Comparison of ENCODE assay signal across 23 cellular contexts in genomic region chr10:132104471-132105301, GRCh38. TPM values are rescaled to one million over a fixed set of nuclear protein-coding genes. Genes with fewer than 3 reads are reported as not detected.
DNase-seq lines count a peak whose midpoint lies in the region; ATAC-seq and TF ChIP-seq lines count a peak whose summit lies in the region.
"Had no signal": no experiment of that assay in that cellular context is flagged by ENCODE, and none has a peak within 500 bp of the region (broad histone marks: within the 10 kb centered on the region; RNA-seq: fewer than 3 reads in every experiment).

No MANE protein-coding gene starts in this region.

- no peak for TF ChIP-seq CTCF in HEK293 (tag by site-specific recombination; IDR thresholded peaks at IDR 0.05)
- no peak for TF ChIP-seq CTCF in left lung (IDR thresholded peaks at IDR 0.05)
- no peak for TF ChIP-seq CTCF in sigmoid colon (IDR thresholded peaks at IDR 0.05)

- no peak overlapping the region for H3K4me3 Mint-ChIP-seq in activated naive CD4-positive, alpha-beta T cell treated with anti-CD3 and anti-CD28 coated beads, Interleukin-2, amount 10 ng/mL, durations not matched to agents 7 days and 5 days
- H3K4me3 Mint-ChIP-seq: activated CD4-positive, alpha-beta T cell treated with anti-CD3 and anti-CD28 coated beads for 36 hours; activated T-helper 1 cell treated with anti-CD3 and anti-CD28 coated beads, Interleukin-12 subunit alpha, Interleukin-12 subunit beta, Interleukin-2, Interleukin-4 antibody, amounts not matched to agents 30 ng/mL and 10 ng/mL and 1 ng/mL, durations not matched to agents 14 hours and 24 hours and 36 hours; B cell; GM23338; nephron had no signal

- H3K36me3 Mint-ChIP-seq in activated naive CD4-positive, alpha-beta T cell treated with anti-CD3 and anti-CD28 coated beads, Interleukin-2, amount 10 ng/mL, durations not matched to agents 7 days and 5 days: no peaks in the 10 kb centered on the region
- H3K36me3 Mint-ChIP-seq: activated naive CD4-positive, alpha-beta T cell treated with anti-CD3 and anti-CD28 coated beads, Interleukin-2, amount 50 U/mL, for 72 hours had no signal

- ATAC-seq in left lung (no peak), HG03135 (IDR thresholded peaks at IDR 0.05; ENCODE audit: unreplicated experiment) (no peak), HG03045 (IDR thresholded peaks at IDR 0.05; ENCODE audit: unreplicated experiment) (no peak)
- ATAC-seq: A549; activated CD4-positive, alpha-beta T cell treated with anti-CD3 and anti-CD28 coated beads for 36 hours; activated naive CD4-positive, alpha-beta T cell treated with anti-CD3 and anti-CD28 coated beads, Interleukin-2, amount 50 U/mL, for 72 hours; GM23338; Panc1 had no signal

- no peaks in the 10 kb centered on the region for H3K4me1 ChIP-seq in HEK293 (ENCODE audit: control insufficient read depth, insufficient read depth, low read length)
- H3K4me1 ChIP-seq in left lung: no peaks in the 10 kb centered on the region
- H3K4me1 ChIP-seq in sigmoid colon: no peaks in the 10 kb centered on the region
- H3K4me1 ChIP-seq: ascending aorta had no signal

- WGBS in sigmoid colon, 2 donors: 87 to 91% methylated on average over 27 of the region's 27 CpGs

- H3K36me3 ChIP-seq in HEK293 (ENCODE audit: control insufficient read depth in 2 of 2, insufficient read depth in 1 of 2, low read length in 2 of 2): no peaks in the 10 kb centered on the region
- no peaks in the 10 kb centered on the region for H3K36me3 ChIP-seq in left lung
- H3K36me3 ChIP-seq in sigmoid colon: no peaks in the 10 kb centered on the region
- H3K36me3 ChIP-seq: ascending aorta had no signal

- H3K9me3 ChIP-seq in HEK293 (ENCODE audit: control insufficient read depth, insufficient read depth, low read depth, low read length) (no peaks in the 10 kb centered on the region), left lung (no peaks in the 10 kb centered on the region), sigmoid colon (no peaks in the 10 kb centered on the region)
- H3K9me3 ChIP-seq: A549, ascending aorta had no signal

- H3K9me3 Mint-ChIP-seq in activated naive CD4-positive, alpha-beta T cell treated with anti-CD3 and anti-CD28 coated beads, Interleukin-2, amount 10 ng/mL, durations not matched to agents 7 days and 5 days: no peaks in the 10 kb centered on the region
- H3K9me3 Mint-ChIP-seq: activated naive CD4-positive, alpha-beta T cell treated with anti-CD3 and anti-CD28 coated beads, Interleukin-2, amount 50 U/mL, for 72 hours; activated T-helper 1 cell treated with anti-CD3 and anti-CD28 coated beads, Interleukin-12 subunit alpha, Interleukin-12 subunit beta, Interleukin-2, Interleukin-4 antibody, amounts not matched to agents 30 ng/mL and 10 ng/mL and 1 ng/mL, durations not matched to agents 14 hours and 24 hours and 36 hours; GM23338; nephron had no signal

- H3K27me3 ChIP-seq in left lung: peaks cover 0 to 28% of the 10 kb centered on the region in 2 donors
- H3K27me3 ChIP-seq in sigmoid colon: no peaks in the 10 kb centered on the region
- H3K27me3 ChIP-seq: ascending aorta had no signal

- POLR2A ChIA-PET in HEK293 (lab: Yijun Ruan, JAX): no interaction called here

- H3K4me3 ChIP-seq in HEK293 (ENCODE audit: low read depth, low read length): no peak overlapping the region
- no peak overlapping the region for H3K4me3 ChIP-seq in left lung
- no peak overlapping the region for H3K4me3 ChIP-seq in sigmoid colon
- H3K4me3 ChIP-seq: A549, ascending aorta, GM23338 had no signal

- CTCF ChIA-PET in activated naive CD4-positive, alpha-beta T cell treated with anti-CD3 and anti-CD28 coated beads, Interleukin-2, amount 10 ng/mL, durations not matched to agents 7 days and 5 days (lab: Charles Lee): no interaction called here
- CTCF ChIA-PET in HEK293 (lab: Yijun Ruan, JAX): interaction anchor here (0.6 to 0.7 kb wide), 2 partner anchors 436 to 491 kb away, joined by 3 read pairs; no protein-coding TSS in a partner anchor

- no peak overlapping the region for H3K27ac ChIP-seq in HEK293 (ENCODE audit: extremely low read depth, low read depth, low read length)
- no peak overlapping the region for H3K27ac ChIP-seq in left lung
- H3K27ac ChIP-seq in sigmoid colon: no peak overlapping the region
- H3K27ac ChIP-seq: A549, ascending aorta had no signal

- no peak for TF ChIP-seq POLR2A in sigmoid colon (IDR thresholded peaks at IDR 0.05)

- TF ChIP-seq EP300 in sigmoid colon (IDR thresholded peaks at IDR 0.05): no peak

- H3K27me3 Mint-ChIP-seq in activated naive CD4-positive, alpha-beta T cell treated with anti-CD3 and anti-CD28 coated beads, Interleukin-2, amount 10 ng/mL, durations not matched to agents 7 days and 5 days: peaks cover 3% of the 10 kb centered on the region

- H3K27ac Mint-ChIP-seq in activated naive CD4-positive, alpha-beta T cell treated with anti-CD3 and anti-CD28 coated beads, Interleukin-2, amount 10 ng/mL, durations not matched to agents 7 days and 5 days: no peak overlapping the region
- H3K27ac Mint-ChIP-seq: activated CD4-positive, alpha-beta T cell treated with anti-CD3 and anti-CD28 coated beads for 36 hours; activated naive CD4-positive, alpha-beta T cell treated with anti-CD3 and anti-CD28 coated beads, Interleukin-2, amount 50 U/mL, for 72 hours; activated T-helper 1 cell treated with anti-CD3 and anti-CD28 coated beads, Interleukin-12 subunit alpha, Interleukin-12 subunit beta, Interleukin-2, Interleukin-4 antibody, amounts not matched to agents 30 ng/mL and 10 ng/mL and 1 ng/mL, durations not matched to agents 14 hours and 24 hours and 36 hours; B cell; GM23338; nephron had no signal

- DNase-seq in activated naive CD4-positive, alpha-beta T cell treated with anti-CD3 and anti-CD28 coated beads, Interleukin-2, amount 10 ng/mL, durations not matched to agents 7 days and 5 days: peak; percentile 7
- DNase-seq in activated naive CD4-positive, alpha-beta T cell treated with Interleukin-2 at 50 U/mL for 16 hours: no peak
- DNase-seq in left lung (peak; percentile 23 to 75), sigmoid colon (peak; percentile 40)
- DNase-seq in activated effector memory CD4-positive, alpha-beta T cell treated with anti-CD3 and anti-CD28 coated beads, Interleukin-2, amount 50 U/mL, for 16 hours: no peak
- DNase-seq: activated CD4-positive, alpha-beta T cell treated with anti-CD3 and anti-CD28 coated beads for 36 hours; central memory CD4-positive, alpha-beta T cell; dermis blood vessel endothelial cell; DND-41; NCI-H1436; NK-92 treated with Interleukin-12 subunit alpha and Interleukin-12 subunit beta, amount 100 ng/mL, for 24 hours had no signal

- intact Hi-C loops in left lung (cut with DNase I): no loop called here
- intact Hi-C loops in sigmoid colon (cut with DNase I): no loop called here

- no peaks in the 10 kb centered on the region for H3K4me1 Mint-ChIP-seq in activated naive CD4-positive, alpha-beta T cell treated with anti-CD3 and anti-CD28 coated beads, Interleukin-2, amount 10 ng/mL, durations not matched to agents 7 days and 5 days
- H3K4me1 Mint-ChIP-seq: activated CD4-positive, alpha-beta T cell treated with anti-CD3 and anti-CD28 coated beads for 36 hours; B cell; GM23338 had no signal

TF ChIP-seq in HEK293, 187 proteins besides CTCF, POLR2A, EP300 and RAD21:
- TF ChIP-seq YY2 (tag by site-specific recombination; IDR thresholded peaks at IDR 0.05) (no peak), WT1 (tag by site-specific recombination; IDR thresholded peaks at IDR 0.05) (no peak), ZNF423 (tag by site-specific recombination; IDR thresholded peaks at IDR 0.05) (no peak), ZNF639 (tag by site-specific recombination; IDR thresholded peaks at IDR 0.05) (no peak), PRDM10 (tag by site-specific recombination; IDR thresholded peaks at IDR 0.05) (peak; percentile 74)

RNA-seq across cellular contexts. Expression of gene JAKMIP3, which starts 38.9 kb away (rescaled TPM):
- total RNA-seq in left lung (under 1 TPM; 0.38 to 0.42 TPM), sigmoid colon (1 to 10 TPM in 2 of 4 donors, under 1 TPM in 2; 0.49 to 3.0 (median 0.97) TPM)
- polyA plus RNA-seq in sigmoid colon: under 1 TPM in 1 of 3 donors, not detected in 2; 0.22 TPM
- total RNA-seq: ascending aorta, dermis blood vessel endothelial cell, kidney epithelial cell had no signal

Comparison
In these comparisons a context has a peak if more than half of its experiments do, and no peak if none do; other contexts are left out.
1. DNase-seq: peak in activated naive CD4-positive, alpha-beta T cell treated with anti-CD3 and anti-CD28 coated beads, Interleukin-2, amount 10 ng/mL, durations not matched to agents 7 days and 5 days (single experiment), left lung (2 of 2) and sigmoid colon (single experiment); none in activated naive CD4-positive, alpha-beta T cell treated with Interleukin-2 at 50 U/mL for 16 hours (single experiment) and activated effector memory CD4-positive, alpha-beta T cell treated with anti-CD3 and anti-CD28 coated beads, Interleukin-2, amount 50 U/mL, for 16 hours (single experiment).